Comparison of ENCODE assay signal across 17 cellular contexts in the genomic region with DNA sequence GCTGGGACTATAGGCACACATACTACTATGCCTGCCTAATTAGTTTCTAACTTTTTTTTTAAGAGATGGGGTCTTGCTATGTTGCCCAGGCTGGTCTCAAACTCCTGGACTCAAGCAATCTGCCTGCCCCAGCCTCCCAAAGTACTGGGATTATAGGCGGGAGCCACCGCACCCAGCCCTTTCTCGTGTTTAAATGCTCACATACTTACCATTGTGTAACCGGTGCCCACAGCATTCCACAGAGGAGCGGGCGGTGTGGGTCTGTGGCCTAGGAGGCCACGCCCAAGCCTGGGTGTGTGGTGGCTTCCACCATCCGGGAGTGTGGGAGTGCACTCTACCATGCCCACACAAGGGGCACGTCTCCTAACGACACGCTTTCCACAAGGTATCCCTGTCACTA.
"Had no signal": no experiment of that assay in that cellular context is flagged by ENCODE, and none has a peak within 500 bp of the region (broad histone marks: within the 10 kb centered on the region; RNA-seq: fewer than 3 reads in every experiment).

No MANE protein-coding gene starts in this region.

- H3K27ac ChIP-seq: colonic mucosa, esophagus squamous epithelium, ovary, sigmoid colon had no signal

- ATAC-seq: activated CD8-positive, alpha-beta T cell treated with anti-CD3 and anti-CD28 coated beads for 36 hours; activated T-cell treated with anti-CD3 and anti-CD28 coated beads, Interleukin-2, amount 50 U/mL, for 4 hours; stimulated activated naive CD8-positive, alpha-beta T cell treated with anti-CD3 and anti-CD28 coated beads, Interleukin-15, amount 100 ng/mL, for 72 hours had no signal

- DNase-seq: activated B cell treated with CpG ODN at 0.5 μM for 24 hours; activated CD4-positive, alpha-beta T cell treated with anti-CD3 and anti-CD28 coated beads for 48 hours; activated CD8-positive, alpha-beta T cell treated with anti-CD3 and anti-CD28 coated beads for 36 hours; activated effector memory CD4-positive, alpha-beta T cell treated with Interleukin-2 at 50 U/mL for 16 hours; activated naive CD4-positive, alpha-beta T cell treated with anti-CD3 and anti-CD28 coated beads, Interleukin-2, amount 50 U/mL, for 16 hours; activated T-cell treated with anti-CD3 and anti-CD28 coated beads, Interleukin-2, amount 50 U/mL, for 4 hours; central memory CD4-positive, alpha-beta T cell; colonic mucosa; esophagus squamous epithelium; foreskin melanocyte; head of caudate nucleus; immature natural killer cell; sigmoid colon; stimulated activated CD4-positive, alpha-beta T cell treated with anti-CD3 and anti-CD28 coated beads, Interleukin-1b, Interleukin-23, amount 100 ng/mL, for 48 hours; stimulated activated naive CD8-positive, alpha-beta T cell treated with anti-CD3 and anti-CD28 coated beads, Interleukin-15, amount 100 ng/mL, for 72 hours; T-helper 2 cell had no signal
